Comparison of ENCODE assay signal across 8 cellular contexts in the genomic region with DNA sequence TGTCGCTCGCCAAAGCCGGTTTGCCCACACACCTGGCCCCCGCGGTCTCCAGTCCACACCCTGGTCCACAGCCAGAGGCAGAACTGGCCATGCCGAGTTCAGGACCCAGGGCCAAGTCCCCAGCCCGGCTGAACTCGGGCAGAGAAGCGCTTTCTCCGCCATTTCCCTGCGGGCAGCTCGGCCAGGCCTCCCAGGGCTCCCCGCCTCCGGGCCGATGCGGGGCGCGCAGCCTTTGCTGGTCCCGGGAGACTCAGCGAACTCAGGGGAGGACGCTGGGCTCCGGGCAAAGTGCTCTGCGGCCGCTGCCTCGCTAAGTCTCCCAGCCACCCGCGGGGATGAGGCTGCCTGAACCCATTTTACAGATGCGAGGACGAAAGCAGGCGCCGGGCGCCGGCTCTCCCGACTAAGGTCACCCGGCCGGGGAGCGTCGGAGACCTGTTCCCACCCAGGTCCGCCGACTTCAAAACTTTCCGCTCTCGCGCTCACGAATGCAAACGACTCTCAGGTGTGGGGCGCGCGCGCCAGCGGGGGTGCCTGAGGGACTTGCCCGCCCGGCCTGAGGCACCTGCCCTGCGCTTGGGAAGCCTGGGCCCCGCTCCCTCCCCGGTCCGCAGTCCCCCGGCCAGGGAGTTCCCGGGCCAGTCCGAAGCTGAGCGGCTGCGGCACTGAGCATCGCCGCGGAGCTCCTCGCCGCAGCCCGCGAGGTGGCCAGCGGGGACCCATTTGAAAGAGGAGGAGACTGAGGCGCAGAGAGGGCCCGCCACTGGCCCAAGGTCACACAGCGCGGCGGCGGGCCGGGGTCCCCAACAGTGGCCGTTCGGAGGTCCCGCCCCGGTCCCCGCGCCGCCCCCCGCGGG. TPM values are rescaled to one million over a fixed set of nuclear protein-coding genes. Genes with fewer than 3 reads are reported as not detected.
A peak's percentile ranks its signal among the peaks of the same experiment; 100 is the strongest.
DNase-seq lines count a peak whose midpoint lies in the region; ATAC-seq and TF ChIP-seq lines count a peak whose summit lies in the region.

No MANE protein-coding gene starts in this region.

- H3K4me1 ChIP-seq in SJSA1 (replicated peaks) (peaks cover 10% of the 10 kb centered on the region), muscle layer of duodenum (ENCODE audit: control insufficient read depth in 1 of 2, insufficient read depth in 2 of 2, low read length in 2 of 2) (peaks cover 0 to 20% of the 10 kb centered on the region in 2 donors), vagina (peaks cover 10% of the 10 kb centered on the region)

- TF ChIP-seq CTCF in coronary artery (IDR thresholded peaks at IDR 0.05) (no peak), vagina (IDR thresholded peaks at IDR 0.05) (no peak)

- H3K36me3 ChIP-seq in SJSA1 (no peaks in the 10 kb centered on the region), muscle layer of duodenum (ENCODE audit: control insufficient read depth in 1 of 2, insufficient read depth in 2 of 2, low read length in 2 of 2) (no peaks in the 10 kb centered on the region), vagina (no peaks in the 10 kb centered on the region)

- no peaks in the 10 kb centered on the region for H3K9me3 ChIP-seq in SJSA1 (replicated peaks)
- H3K9me3 ChIP-seq in muscle layer of duodenum (ENCODE audit: control insufficient read depth in 1 of 2, low read length in 2 of 2): no peaks in the 10 kb centered on the region
- H3K9me3 ChIP-seq in vagina: no peaks in the 10 kb centered on the region

- H3K4me3 ChIP-seq in SJSA1 (peak overlapping the region; percentile 24), coronary artery (peak overlapping the region; percentile 70), muscle layer of duodenum (ENCODE audit: low read depth in 1 of 2, low read length in 2 of 2) (peak overlapping the region; percentile 42 to 73), vagina (peak overlapping the region; percentile 49 to 54)

- H3K27ac ChIP-seq in SJSA1: no peak overlapping the region
- no peak overlapping the region for H3K27ac ChIP-seq in coronary artery
- H3K27ac ChIP-seq in muscle layer of duodenum (ENCODE audit: low read length): no peak overlapping the region
- H3K27ac ChIP-seq in vagina: peak overlapping the region; percentile 30

- ATAC-seq in HG02885 (IDR thresholded peaks at IDR 0.05; ENCODE audit: poor library complexity, unreplicated experiment): peak; percentile 43

- DNase-seq in NCI-H1417 (lab: John Stamatoyannopoulos, UW): peak; percentile 51 to 59 (median 57)
- no peak for DNase-seq in NCI-H1417 treated with DMSO at 0.1 percent for 48 hours (lab: John Stamatoyannopoulos, UW)
- DNase-seq in SJSA1 (ENCODE audit: low read depth in 1 of 2, low spot score in 2 of 2): no peak
- DNase-seq in coronary artery (ENCODE audit: low spot score): no peak
- no peak for DNase-seq in vagina (ENCODE audit: extremely low spot score in 2 of 2)
- no peak for DNase-seq in NCI-H2029 treated with DMSO at 0.1 percent for 48 hours (lab: John Stamatoyannopoulos, UW)

- no peak for TF ChIP-seq POLR2A in vagina (IDR thresholded peaks at IDR 0.05)

- intact Hi-C loops in vagina (cut with DNase I): no loop called here

- H3K27me3 ChIP-seq in SJSA1 (replicated peaks) (peaks cover 61% of the 10 kb centered on the region), muscle layer of duodenum (ENCODE audit: low read depth, low read length) (peaks cover 16% of the 10 kb centered on the region), vagina (no peaks in the 10 kb centered on the region)

RNA-seq across cellular contexts. Expression of gene TESC, which starts 0.6 kb away (rescaled TPM):
- not detected in 2 replicates for total RNA-seq in SJSA1 (2014; rRNA removed; shearing (Covaris generic))
- 10.8 TPM for total RNA-seq in vagina

Comparison
In these comparisons a context has a peak if more than half of its experiments do, and no peak if none do; other contexts are left out.
1. DNase-seq: peak in NCI-H1417 (3 of 3); none in NCI-H1417 treated with DMSO at 0.1 percent for 48 hours (single experiment), SJSA1 (0 of 2), coronary artery (single experiment), vagina (0 of 2) and NCI-H2029 treated with DMSO at 0.1 percent for 48 hours (single experiment).
2. RNA of gene TESC, which starts 0.6 kb away (total RNA-seq): 10.8 TPM in vagina (single experiment); not detected in SJSA1; every median in the first group is over 10 times any median in the second.
3. Peak in every context shown above with its lines, with median percentiles within 50 percentile points of each other: H3K4me3 ChIP-seq.